In the genomic region with DNA sequence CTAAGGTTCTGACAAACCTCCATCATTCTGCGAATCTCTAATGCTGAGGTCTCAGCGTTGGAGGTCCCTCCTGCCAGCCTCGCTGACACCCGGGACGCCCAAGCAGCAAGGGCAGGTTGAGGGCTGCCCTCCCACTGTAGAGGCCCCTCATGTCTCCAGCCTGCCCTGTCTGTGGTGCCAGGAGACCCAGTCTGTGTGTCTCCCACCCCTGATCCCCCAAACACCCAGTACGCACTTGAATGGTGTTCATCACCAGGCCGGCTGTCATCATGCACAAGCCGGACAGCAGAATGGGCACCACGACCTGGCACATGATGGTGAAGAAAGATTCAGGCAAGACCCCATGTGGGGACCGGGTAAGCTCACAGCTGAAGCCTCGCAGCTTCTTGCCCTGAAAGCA, we compare ENCODE assay signal across 24 cellular contexts. TPM values are rescaled to one million over a fixed set of nuclear protein-coding genes. Genes with fewer than 3 reads are reported as not detected.
DNase-seq lines count a peak whose midpoint lies in the region; ATAC-seq and TF ChIP-seq lines count a peak whose summit lies in the region.
"Had no signal": no experiment of that assay in that cellular context is flagged by ENCODE, and none has a peak within 500 bp of the region (broad histone marks: within the 10 kb centered on the region; RNA-seq: fewer than 3 reads in every experiment).

No MANE protein-coding gene starts in this region.

- CTCF ChIA-PET in activated CD8-positive, alpha-beta memory T cell treated with anti-CD3 and anti-CD28 coated beads, Interleukin-2, amount 10 ng/mL, durations not matched to agents 7 days and 5 days (lab: Charles Lee), result no interaction called here
- CTCF ChIA-PET in GM10248 (lab: Yijun Ruan, JAX) (no interaction called here), WTC11 (lab: Charles Lee) (no interaction called here)

- H3K4me1 Mint-ChIP-seq in activated CD8-positive, alpha-beta memory T cell treated with anti-CD3 and anti-CD28 coated beads, Interleukin-2, amount 10 ng/mL, durations not matched to agents 7 days and 5 days, result peaks cover 8% of the 10 kb centered on the region
- peaks cover 7% of the 10 kb centered on the region for H3K4me1 Mint-ChIP-seq in WTC11

- in situ Hi-C loops in gastrocnemius medialis (cut with MboI; ENCODE audit: low sequenced_read_pairs in 4 of 4), result no loop called here

- TF ChIP-seq CTCF in GM10248 (IDR thresholded peaks at IDR 0.05; ENCODE audit: control extremely low read depth, extremely low read depth, low read depth, missing control alignments) (no peak), hepatocyte (IDR thresholded peaks at IDR 0.05; ENCODE audit: poor library complexity) (no peak), gastrocnemius medialis (IDR thresholded peaks at IDR 0.05 in 4 of 5, conservative IDR thresholded peaks at IDR 0.05 in 1 of 5) (no peak), WTC11 (IDR thresholded peaks at IDR 0.05) (no peak)

- no peak overlapping the region for H3K4me3 Mint-ChIP-seq in activated CD8-positive, alpha-beta memory T cell treated with anti-CD3 and anti-CD28 coated beads, Interleukin-2, amount 10 ng/mL, durations not matched to agents 7 days and 5 days
- no peak overlapping the region for H3K4me3 Mint-ChIP-seq in WTC11
- H3K4me3 Mint-ChIP-seq: CD4-positive, CD25-positive, alpha-beta regulatory T cell had no signal

- no peaks in the 10 kb centered on the region for H3K9me2 ChIP-seq in hepatocyte (replicated peaks; ENCODE audit: insufficient read depth)

- no peaks in the 10 kb centered on the region for H3K36me3 ChIP-seq in hepatocyte (replicated peaks; ENCODE audit: insufficient read depth, low read depth)
- H3K36me3 ChIP-seq in gastrocnemius medialis, result no peaks in the 10 kb centered on the region
- H3K36me3 ChIP-seq: BE2C had no signal

- H3K4me3 ChIP-seq in hepatocyte, result no peak overlapping the region
- no peak overlapping the region for H3K4me3 ChIP-seq in gastrocnemius medialis
- H3K4me3 ChIP-seq: GM12878, GM23248 had no signal

- H3K27me3 Mint-ChIP-seq in activated CD8-positive, alpha-beta memory T cell treated with anti-CD3 and anti-CD28 coated beads, Interleukin-2, amount 10 ng/mL, durations not matched to agents 7 days and 5 days, result no peaks in the 10 kb centered on the region
- no peaks in the 10 kb centered on the region for H3K27me3 Mint-ChIP-seq in WTC11 (ENCODE audit: low read depth)
- H3K27me3 Mint-ChIP-seq: CD4-positive, CD25-positive, alpha-beta regulatory T cell had no signal

- no peak for ATAC-seq in activated CD8-positive, alpha-beta memory T cell treated with anti-CD3 and anti-CD28 coated beads, Interleukin-2, amount 10 ng/mL, durations not matched to agents 7 days and 5 days
- ATAC-seq in gastrocnemius medialis (no peak), WTC11 (no peak), GM19455 (IDR thresholded peaks at IDR 0.05; ENCODE audit: unreplicated experiment) (no peak)
- ATAC-seq: GM12878 had no signal

- POLR2A ChIA-PET in GM10248 (lab: Yijun Ruan, JAX), result no interaction called here
- POLR2A ChIA-PET in WTC11 (lab: Charles Lee), result no interaction called here

- DNase-seq in activated CD8-positive, alpha-beta memory T cell treated with anti-CD3 and anti-CD28 coated beads for 24 hours, result peak; percentile 33
- DNase-seq in activated CD8-positive, alpha-beta memory T cell treated with anti-CD3 and anti-CD28 coated beads, Interleukin-2, amount 10 ng/mL, durations not matched to agents 7 days and 5 days, result no peak
- DNase-seq in GM10248 (ENCODE audit: extremely low spot score), result peak; percentile 4
- no peak for DNase-seq in hepatocyte (ENCODE audit: low spot score)
- DNase-seq in gastrocnemius medialis, result no peak
- no peak for DNase-seq in WTC11 (ENCODE audit: low spot score)
- no peak for DNase-seq in pons (ENCODE audit: low spot score)
- DNase-seq: BE2C; CD4-positive, CD25-positive, alpha-beta regulatory T cell; COR-L47; DMS153; GF-D8; HCEC 1CT; KBM-7; NCI-H1105 treated with DMSO at 0.1 percent for 48 hours; NCI-H1694 treated with DMSO at 0.1 percent for 48 hours; NCI-H2107; NCI-H2227 treated with DMSO at 0.1 percent for 48 hours; NCI-H524; NCI-H82; OCI-M1 had no signal

- H3K27ac Mint-ChIP-seq in activated CD8-positive, alpha-beta memory T cell treated with anti-CD3 and anti-CD28 coated beads, Interleukin-2, amount 10 ng/mL, durations not matched to agents 7 days and 5 days, result no peak overlapping the region
- no peak overlapping the region for H3K27ac Mint-ChIP-seq in WTC11

- no peaks in the 10 kb centered on the region for H3K36me3 Mint-ChIP-seq in activated CD8-positive, alpha-beta memory T cell treated with anti-CD3 and anti-CD28 coated beads, Interleukin-2, amount 10 ng/mL, durations not matched to agents 7 days and 5 days
- no peaks in the 10 kb centered on the region for H3K36me3 Mint-ChIP-seq in WTC11

- H2AFZ ChIP-seq in hepatocyte, result no peak overlapping the region
- H2AFZ ChIP-seq: GM23248 had no signal

- H3K9me3 ChIP-seq in hepatocyte (ENCODE audit: low read depth) (no peaks in the 10 kb centered on the region), gastrocnemius medialis (no peaks in the 10 kb centered on the region)
- H3K9me3 ChIP-seq: BE2C had no signal

- no peak for TF ChIP-seq POLR2A in gastrocnemius medialis (IDR thresholded peaks at IDR 0.05)

- no peaks in the 10 kb centered on the region for H4K20me1 ChIP-seq in hepatocyte (ENCODE audit: insufficient read depth, poor library complexity, severe bottlenecking)

- H3K4me1 ChIP-seq in hepatocyte (ENCODE audit: insufficient read depth) (peaks cover 15% of the 10 kb centered on the region), gastrocnemius medialis (peaks cover 33 to 36% of the 10 kb centered on the region in 2 donors)
- H3K4me1 ChIP-seq: BE2C had no signal

- WGBS in hepatocyte (ENCODE audit: low lambda C conversion rate, missing lambda C conversion rate), result 96% methylated on average over 11 of the region's 11 CpGs

- intact Hi-C loops in gastrocnemius medialis (cut with DNase I; ENCODE audit: low total_unique reads), result no loop called here

- no peaks in the 10 kb centered on the region for H3K79me2 ChIP-seq in hepatocyte

- H3K9me3 Mint-ChIP-seq in activated CD8-positive, alpha-beta memory T cell treated with anti-CD3 and anti-CD28 coated beads, Interleukin-2, amount 10 ng/mL, durations not matched to agents 7 days and 5 days (ENCODE audit: low read depth), result no peaks in the 10 kb centered on the region
- H3K9me3 Mint-ChIP-seq in WTC11, result no peaks in the 10 kb centered on the region
- H3K9me3 Mint-ChIP-seq: CD4-positive, CD25-positive, alpha-beta regulatory T cell had no signal

- H3K27ac ChIP-seq in hepatocyte (peak overlapping the region; percentile 70), gastrocnemius medialis (peak overlapping the region in 3 of 4 donors; percentile 64 to 76 (median 74))
- H3K27ac ChIP-seq: GM23248 had no signal

- no peak overlapping the region for H3K4me2 ChIP-seq in hepatocyte

- H3K27me3 ChIP-seq in hepatocyte, result no peaks in the 10 kb centered on the region
- no peaks in the 10 kb centered on the region for H3K27me3 ChIP-seq in gastrocnemius medialis
- H3K27me3 ChIP-seq: BE2C had no signal

TF ChIP-seq in WTC11, 78 proteins besides CTCF, POLR2A, EP300 and RAD21 (continues in another document):
- TF ChIP-seq ZNF138 (CRISPR knock-in tag; conservative IDR thresholded peaks at IDR 0.05) (no peak), CREB1 (CRISPR knock-in tag; IDR thresholded peaks at IDR 0.05) (no peak), MXD4 (CRISPR knock-in tag; IDR thresholded peaks at IDR 0.05; ENCODE audit: borderline replicate concordance) (no peak), ZNF232 (CRISPR knock-in tag; IDR thresholded peaks at IDR 0.05) (no peak), ZNF512 (CRISPR knock-in tag; IDR thresholded peaks at IDR 0.05; ENCODE audit: borderline replicate concordance) (no peak), NR1H2 (CRISPR knock-in tag; IDR thresholded peaks at IDR 0.05) (no peak), ZMAT4 (CRISPR knock-in tag; IDR thresholded peaks at IDR 0.05) (no peak), ZNF317 (CRISPR knock-in tag; IDR thresholded peaks at IDR 0.05; ENCODE audit: borderline replicate concordance, low read depth) (no peak), NR2C2 (CRISPR knock-in tag; IDR thresholded peaks at IDR 0.05) (no peak), ZNF416 (CRISPR knock-in tag; IDR thresholded peaks at IDR 0.05) (no peak), FOXK1 (CRISPR knock-in tag; IDR thresholded peaks at IDR 0.05) (no peak), RORB (CRISPR knock-in tag; IDR thresholded peaks at IDR 0.05) (no peak)
- TF ChIP-seq, protein P1, sequence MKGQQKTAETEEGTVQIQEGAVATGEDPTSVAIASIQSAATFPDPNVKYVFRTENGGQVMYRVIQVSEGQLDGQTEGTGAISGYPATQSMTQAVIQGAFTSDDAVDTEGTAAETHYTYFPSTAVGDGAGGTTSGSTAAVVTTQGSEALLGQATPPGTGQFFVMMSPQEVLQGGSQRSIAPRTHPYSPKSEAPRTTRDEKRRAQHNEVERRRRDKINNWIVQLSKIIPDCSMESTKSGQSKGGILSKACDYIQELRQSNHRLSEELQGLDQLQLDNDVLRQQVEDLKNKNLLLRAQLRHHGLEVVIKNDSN (CRISPR knock-in tag; IDR thresholded peaks at IDR 0.05), result no peak

RNA-seq across cellular contexts. Expression of gene SLC41A3, which starts 27.8 kb away (rescaled TPM):
- total RNA-seq in activated CD8-positive, alpha-beta memory T cell treated with anti-CD3 and anti-CD28 coated beads, Interleukin-2, amount 10 ng/mL, durations not matched to agents 7 days and 5 days, result 10 to 100 TPM; 22.5 to 23.8 TPM
- 43.4 and 52.9 TPM in 2 replicates for total RNA-seq in hepatocyte
- polyA plus RNA-seq in hepatocyte, result 29.3 and 31.2 TPM in 2 replicates
- 10 to 100 TPM; 43.1 to 76.2 (median 56.7) TPM for total RNA-seq in gastrocnemius medialis
- total RNA-seq in WTC11 (2021), result 28.1 to 33.5 TPM (median 28.4 TPM) in 3 replicates

Comparison
In these comparisons a context has a peak if more than half of its experiments do, and no peak if none do; other contexts are left out.
1. DNase-seq: peak in activated CD8-positive, alpha-beta memory T cell treated with anti-CD3 and anti-CD28 coated beads for 24 hours (single experiment) and GM10248 (single experiment); none in activated CD8-positive, alpha-beta memory T cell treated with anti-CD3 and anti-CD28 coated beads, Interleukin-2, amount 10 ng/mL, durations not matched to agents 7 days and 5 days (single experiment), hepatocyte (single experiment), gastrocnemius medialis (0 of 2), WTC11 (single experiment) and pons (single experiment).